In the genomic region with DNA sequence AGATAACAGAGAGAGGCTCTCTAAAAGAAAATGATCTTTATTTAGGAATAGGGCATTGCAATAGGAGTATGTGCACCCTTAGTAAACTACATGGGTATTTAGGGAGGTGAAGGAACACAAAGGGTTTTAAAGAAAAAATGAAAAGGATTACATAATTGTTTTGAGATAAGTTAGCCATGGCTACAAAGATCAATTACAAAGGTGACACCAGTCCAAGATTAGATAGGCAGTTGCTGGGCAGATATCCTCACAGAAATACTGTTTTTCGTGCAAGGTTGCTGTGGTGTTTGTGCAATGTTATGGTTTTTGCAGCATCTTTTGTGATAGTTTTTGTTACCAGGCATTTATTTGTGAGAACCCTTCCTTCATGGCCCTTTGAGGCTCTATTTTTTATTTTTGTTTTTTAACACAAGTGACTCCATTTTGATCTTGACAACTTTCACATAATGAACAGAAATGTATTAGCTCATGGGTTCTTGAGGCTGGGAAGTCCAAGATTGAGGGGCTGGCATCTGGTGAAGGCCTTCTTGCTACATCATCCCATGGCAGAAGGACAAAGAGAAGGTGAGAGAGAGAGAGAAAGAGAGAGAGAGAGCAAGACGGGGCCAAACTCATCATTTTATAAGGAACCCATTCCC, we compare ENCODE assay signal across 8 cellular contexts.
"Had no signal": no experiment of that assay in that cellular context is flagged by ENCODE, and none has a peak within 500 bp of the region (broad histone marks: within the 10 kb centered on the region; RNA-seq: fewer than 3 reads in every experiment).

No MANE protein-coding gene starts in this region.

- FAIRE-seq: G401.6, GM12878, GM12891, GM12892, GM18507, GM19239 had no signal

- H3K4me3 ChIP-seq: GM12878 had no signal

- ATAC-seq: GM12878 had no signal

- DNase-seq: GDM1, GF-D8 had no signal
